Comparison of ENCODE assay signal across 8 cellular contexts in genomic region chr2:199911052-199911876, GRCh38. TPM values are rescaled to one million over a fixed set of nuclear protein-coding genes. Genes with fewer than 3 reads are reported as not detected.
DNase-seq lines count a peak whose midpoint lies in the region; ATAC-seq and TF ChIP-seq lines count a peak whose summit lies in the region.

A gene with protein sequence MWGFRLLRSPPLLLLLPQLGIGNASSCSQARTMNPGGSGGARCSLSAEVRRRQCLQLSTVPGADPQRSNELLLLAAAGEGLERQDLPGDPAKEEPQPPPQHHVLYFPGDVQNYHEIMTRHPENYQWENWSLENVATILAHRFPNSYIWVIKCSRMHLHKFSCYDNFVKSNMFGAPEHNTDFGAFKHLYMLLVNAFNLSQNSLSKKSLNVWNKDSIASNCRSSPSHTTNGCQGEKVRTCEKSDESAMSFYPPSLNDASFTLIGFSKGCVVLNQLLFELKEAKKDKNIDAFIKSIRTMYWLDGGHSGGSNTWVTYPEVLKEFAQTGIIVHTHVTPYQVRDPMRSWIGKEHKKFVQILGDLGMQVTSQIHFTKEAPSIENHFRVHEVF (plus strand): TSS chr2:199911293. CDS start chr2:199911439, 146 bp downstream.

- peak within 1 kb of the TSS; percentile 73 for H3K4me2 ChIP-seq in DOHH2 (ENCODE audit: low read length)
- H3K4me2 ChIP-seq in GM23338 = peak within 1 kb of the TSS; percentile 89

- CTCF ChIA-PET in RWPE1 (lab: Yijun Ruan, JAX) = interaction anchor here (0.6 to 1.0 kb wide), 2 partner anchors 52 to 1597 kb away, joined by 3 read pairs; no protein-coding TSS in a partner anchor

- peaks cover 57% of the 10 kb centered on the region for H3K79me2 ChIP-seq in DOHH2 (ENCODE audit: control insufficient read depth, low read length)
- peaks cover 47% of the 10 kb centered on the region for H3K79me2 ChIP-seq in GM23338 (replicated peaks; ENCODE audit: insufficient read depth)

- H4K20me1 ChIP-seq in DOHH2 (ENCODE audit: control insufficient read depth, insufficient read depth, low read depth, low read length) (0 out of 2 replicates have a peak, but pooled peaks cover 8% of the 10 kb centered on the region), GM23338 (replicated peaks; ENCODE audit: insufficient read depth) (0 out of 2 replicates have a peak, but pooled peaks cover 12% of the 10 kb centered on the region)

- peaks cover 8% of the 10 kb centered on the region for H3K9me3 Mint-ChIP-seq in GM23338
- no peaks in the 10 kb centered on the region for H3K9me3 Mint-ChIP-seq in activated T-helper 17 cell treated with anti-CD3 and anti-CD28 coated beads, Interleukin-2, amount 50 U/mL, for 72 hours
- peaks cover 0 to under 1% (median 0%) of the 10 kb centered on the region in 9 donors for H3K9me3 Mint-ChIP-seq in naive thymus-derived CD8-positive, alpha-beta T cell

- H3F3A ChIP-seq in DOHH2 (ENCODE audit: control insufficient read depth, insufficient read depth) (no peaks in the 10 kb centered on the region; the same call in 1 of the 2 replicates), GM23338 (replicated peaks; ENCODE audit: low read depth) (no peaks in the 10 kb centered on the region)

- H3K4me3 ChIP-seq in DOHH2 (ENCODE audit: low read length) (peak within 1 kb of the TSS; percentile 100), GM23338 (peak within 1 kb of the TSS; percentile 99), fibroblast of mammary gland (ENCODE audit: control insufficient read depth, low read depth, low read length) (peak within 1 kb of the TSS; percentile 87)

- H3K4me1 Mint-ChIP-seq in GM23338 = peaks cover 19% of the 10 kb centered on the region
- H3K4me1 Mint-ChIP-seq in activated T-helper 17 cell treated with anti-CD3 and anti-CD28 coated beads, Interleukin-2, amount 50 U/mL, for 72 hours = peaks cover 16% of the 10 kb centered on the region
- peaks cover 20 to 41% (median 35%) of the 10 kb centered on the region in 4 donors for H3K4me1 Mint-ChIP-seq in naive thymus-derived CD8-positive, alpha-beta T cell

- peak; percentile 93 for ATAC-seq in GM23338
- peak; percentile 93 for ATAC-seq in activated T-helper 17 cell treated with anti-CD3 and anti-CD28 coated beads, Interleukin-2, amount 50 U/mL, for 72 hours (replicated peaks)
- ATAC-seq in naive thymus-derived CD8-positive, alpha-beta T cell = peak; percentile 75 to 83

- peaks cover 7% of the 10 kb centered on the region for H3K9me3 ChIP-seq in DOHH2 (ENCODE audit: control insufficient read depth, insufficient read depth, low read length)

- H3K36me3 Mint-ChIP-seq in GM23338 (ENCODE audit: low read depth) = peaks cover 33% of the 10 kb centered on the region
- H3K36me3 Mint-ChIP-seq in activated T-helper 17 cell treated with anti-CD3 and anti-CD28 coated beads, Interleukin-2, amount 50 U/mL, for 72 hours (ENCODE audit: low read depth) = peaks cover 29% of the 10 kb centered on the region
- peaks cover 0 to 8% (median 7%) of the 10 kb centered on the region in 3 donors for H3K36me3 Mint-ChIP-seq in naive thymus-derived CD8-positive, alpha-beta T cell

- H2AFZ ChIP-seq in GM23338 = peak within 1 kb of the TSS; percentile 80

- TF ChIP-seq CTCF in DOHH2 (IDR thresholded peaks at IDR 0.05; ENCODE audit: low read depth, low read length, poor library complexity, severe bottlenecking) (no peak), GM23338 (conservative IDR thresholded peaks at IDR 0.05; ENCODE audit: low read depth in 2 of 2) (no peak), RWPE1 (conservative IDR thresholded peaks at IDR 0.05; ENCODE audit: low read depth) (no peak), fibroblast of mammary gland (conservative IDR thresholded peaks at IDR 0.05; ENCODE audit: control insufficient read depth, insufficient read depth, low read depth, low read length) (no peak)

- POLR2A ChIA-PET in RWPE1 (lab: Yijun Ruan, JAX; ENCODE audit: low non-redundant PET) = no interaction called here
- POLR2A ChIA-PET in naive thymus-derived CD8-positive, alpha-beta T cell (lab: Charles Lee) = interaction anchor here (0.6 to 1.0 kb wide), 4 partner anchors 8 to 1190 kb away, joined by 3 read pairs; partner anchors contain the start of genes NIF3L1 and PPIL3

- peaks cover 36% of the 10 kb centered on the region for H3K4me1 ChIP-seq in DOHH2 (ENCODE audit: control insufficient read depth, low read length)
- H3K4me1 ChIP-seq in GM23338 (ENCODE audit: insufficient read depth) = peaks cover 14% of the 10 kb centered on the region

- DNase-seq in GM23338 (ENCODE audit: low spot score) (peak; percentile 99), LHCN-M2 (ENCODE audit: low read depth) (peak; percentile 97), RWPE1 (ENCODE audit: low spot score) (peak; percentile 99), fibroblast of mammary gland (ENCODE audit: low read depth) (peak; percentile 98)
- peak; percentile 73 to 92 (median 83) for DNase-seq in naive thymus-derived CD8-positive, alpha-beta T cell
- peak; percentile 75 to 88 (median 85) for DNase-seq in stimulated activated naive CD4-positive, alpha-beta T cell (lab: John Stamatoyannopoulos, UW)

- H3K9me2 ChIP-seq in DOHH2 (replicated peaks; ENCODE audit: control insufficient read depth, low read length) (no peaks in the 10 kb centered on the region), GM23338 (ENCODE audit: insufficient read depth) (no peaks in the 10 kb centered on the region)

- H3K4me3 Mint-ChIP-seq in GM23338 = peak within 1 kb of the TSS; percentile 98
- peak within 1 kb of the TSS; percentile 100 for H3K4me3 Mint-ChIP-seq in activated T-helper 17 cell treated with anti-CD3 and anti-CD28 coated beads, Interleukin-2, amount 50 U/mL, for 72 hours
- peak within 1 kb of the TSS; percentile 90 to 99 (median 95) for H3K4me3 Mint-ChIP-seq in naive thymus-derived CD8-positive, alpha-beta T cell

- H3K36me3 ChIP-seq in DOHH2 (ENCODE audit: control insufficient read depth, low read length) (peaks cover 41% of the 10 kb centered on the region), GM23338 (ENCODE audit: insufficient read depth) (peaks cover 22% of the 10 kb centered on the region)

- H3K27me3 ChIP-seq in DOHH2 (ENCODE audit: control insufficient read depth, low read length) = no peaks in the 10 kb centered on the region
- no peaks in the 10 kb centered on the region for H3K27me3 ChIP-seq in GM23338 (ENCODE audit: insufficient read depth)

- peak within 1 kb of the TSS; percentile 97 for H3K27ac Mint-ChIP-seq in GM23338
- H3K27ac Mint-ChIP-seq in activated T-helper 17 cell treated with anti-CD3 and anti-CD28 coated beads, Interleukin-2, amount 50 U/mL, for 72 hours = peak within 1 kb of the TSS; percentile 99
- peak within 1 kb of the TSS; percentile 92 to 98 (median 94) for H3K27ac Mint-ChIP-seq in naive thymus-derived CD8-positive, alpha-beta T cell

- H3K27me3 Mint-ChIP-seq in GM23338 (ENCODE audit: insufficient read depth, low read depth, poor library complexity) = peaks cover 5% of the 10 kb centered on the region
- H3K27me3 Mint-ChIP-seq in activated T-helper 17 cell treated with anti-CD3 and anti-CD28 coated beads, Interleukin-2, amount 50 U/mL, for 72 hours = peaks cover 4% of the 10 kb centered on the region
- peaks cover 0 to 10% (median 2%) of the 10 kb centered on the region in 5 donors for H3K27me3 Mint-ChIP-seq in naive thymus-derived CD8-positive, alpha-beta T cell

- peak within 1 kb of the TSS; percentile 85 for H3K27ac ChIP-seq in DOHH2 (ENCODE audit: low read depth, low read length)
- peak within 1 kb of the TSS; percentile 94 for H3K27ac ChIP-seq in GM23338 (ENCODE audit: low read depth)
- peak within 1 kb of the TSS; percentile 95 for H3K27ac ChIP-seq in RWPE1

TF ChIP-seq in GM23338, 12 proteins besides CTCF, POLR2A, EP300 and RAD21 (continues in another document):
- TF ChIP-seq POLR2AphosphoS5 (IDR thresholded peaks at IDR 0.05; ENCODE audit: low read depth) (peak; percentile 77), NANOG (IDR thresholded peaks at IDR 0.05; ENCODE audit: borderline replicate concordance) (no peak), ZNF114 (CRISPR knock-in tag; IDR thresholded peaks at IDR 0.05) (no peak)

RNA-seq across cellular contexts. Expression of the gene that starts here (rescaled TPM):
- 36.6 and 39.2 TPM in 2 replicates for total RNA-seq in GM23338 (2014; rRNA removed; shearing (Covaris generic))
- 31.2 and 33.4 TPM in 2 replicates for polyA plus RNA-seq in GM23338 (2016; fragmentation: Nextera tagmentation; extraction: Ambion mirVana)
- total RNA-seq in LHCN-M2 (2014; rRNA removed) = 18.7 and 23.2 TPM in 2 replicates
- 3.5 TPM for polyA plus RNA-seq in LHCN-M2 (2012)
- 10 to 100 TPM; 16.3 to 19.8 TPM for total RNA-seq in activated T-helper 17 cell treated with anti-CD3 and anti-CD28 coated beads, Interleukin-2, amount 50 U/mL, for 72 hours
- 10 to 100 TPM; 13.9 to 14.4 TPM for total RNA-seq in naive thymus-derived CD8-positive, alpha-beta T cell
- polyA plus RNA-seq in naive thymus-derived CD8-positive, alpha-beta T cell = 10 to 100 TPM; 11.6 to 13.2 (median 11.9) TPM

Comparison
In these comparisons a context has a peak if more than half of its experiments do, and no peak if none do; other contexts are left out.
1. Peak in every context shown above with its lines: DNase-seq, ATAC-seq, H3K4me3 ChIP-seq and H3K27ac ChIP-seq.